In the genomic region with DNA sequence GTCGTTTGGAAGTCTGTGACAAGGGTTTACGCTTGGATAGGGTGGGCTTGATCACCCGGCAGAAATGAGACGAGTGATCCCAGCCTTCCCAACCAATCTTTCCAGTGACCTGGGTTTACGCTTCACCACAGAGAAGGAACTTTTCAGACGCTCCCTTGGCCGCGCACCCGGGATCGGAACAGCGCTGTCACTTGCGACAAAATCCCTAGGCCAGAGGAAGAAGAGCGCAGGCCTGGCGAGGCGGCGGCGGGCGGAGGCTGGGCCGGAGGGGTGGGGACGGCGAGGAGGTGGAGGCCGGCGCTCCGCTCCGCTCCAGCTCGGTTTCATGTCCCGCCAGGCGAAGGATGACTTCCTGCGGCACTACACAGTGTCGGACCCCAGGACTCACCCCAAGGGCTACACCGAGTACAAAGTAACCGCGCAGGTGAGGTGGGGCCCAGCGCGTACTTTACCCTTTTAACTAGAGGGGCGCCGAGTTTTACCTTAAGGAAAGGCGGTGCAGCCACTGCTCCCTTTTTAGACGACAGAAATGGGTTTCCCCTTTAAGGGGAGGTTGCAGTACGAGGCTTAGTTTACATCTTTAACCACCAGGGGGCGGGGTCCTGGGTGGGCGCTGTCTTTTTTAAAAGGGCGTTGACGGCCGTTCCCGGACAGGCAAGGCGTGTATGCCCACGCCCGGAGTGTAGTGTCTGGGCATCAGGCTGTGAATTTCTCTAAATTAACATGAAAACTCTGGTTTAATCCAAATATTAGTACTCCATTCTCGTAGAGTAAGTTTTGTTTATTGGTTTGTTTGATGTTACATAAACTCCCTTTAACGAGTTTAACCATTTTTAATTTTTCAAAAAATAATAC, we compare ENCODE assay signal across 8 cellular contexts. TPM values are rescaled to one million over a fixed set of nuclear protein-coding genes. Genes with fewer than 3 reads are reported as not detected.
DNase-seq lines count a peak whose midpoint lies in the region; ATAC-seq and TF ChIP-seq lines count a peak whose summit lies in the region.

A gene with protein sequence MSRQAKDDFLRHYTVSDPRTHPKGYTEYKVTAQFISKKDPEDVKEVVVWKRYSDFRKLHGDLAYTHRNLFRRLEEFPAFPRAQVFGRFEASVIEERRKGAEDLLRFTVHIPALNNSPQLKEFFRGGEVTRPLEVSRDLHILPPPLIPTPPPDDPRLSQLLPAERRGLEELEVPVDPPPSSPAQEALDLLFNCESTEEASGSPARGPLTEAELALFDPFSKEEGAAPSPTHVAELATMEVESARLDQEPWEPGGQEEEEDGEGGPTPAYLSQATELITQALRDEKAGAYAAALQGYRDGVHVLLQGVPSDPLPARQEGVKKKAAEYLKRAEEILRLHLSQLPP (plus strand): TSS at position 227 of the 855 bp plus-strand sequence. CDS start 99 bp downstream, at position 326.

- peak; percentile 78 for TF ChIP-seq CTCF in kidney epithelial cell (IDR thresholded peaks at IDR 0.05; ENCODE audit: insufficient read depth, low read length, poor library complexity, severe bottlenecking)

- no peaks in the 10 kb centered on the region for H3K27me3 ChIP-seq in kidney epithelial cell (ENCODE audit: control insufficient read depth, insufficient read depth, low read length)

- ATAC-seq in GM19043 (IDR thresholded peaks at IDR 0.05; ENCODE audit: low read depth, unreplicated experiment) (peak; percentile 79), HG03378 (IDR thresholded peaks at IDR 0.05; ENCODE audit: unreplicated experiment) (peak; percentile 85)

- H3K4me3 ChIP-seq in kidney epithelial cell (ENCODE audit: low read depth, low read length): peak within 1 kb of the TSS; percentile 52

- H3K36me3 ChIP-seq in kidney epithelial cell (ENCODE audit: control insufficient read depth, insufficient read depth, low read length): no peaks in the 10 kb centered on the region

- DNase-seq in Ammon's horn (ENCODE audit: low spot score): peak; percentile 96
- peak; percentile 93 for DNase-seq in NCI-H446 treated with DMSO at 0.1 percent for 48 hours (lab: John Stamatoyannopoulos, UW)
- peak; percentile 79 for DNase-seq in activated CD4-positive, CD25-positive, alpha-beta regulatory T cell treated with anti-CD3 and anti-CD28 coated beads, Interleukin-2, amount 50 U/mL, for 72 hours
- peak; percentile 88 to 91 for DNase-seq in cerebellar nuclear complex (lab: John Stamatoyannopoulos, UW)
- DNase-seq in kidney epithelial cell (ENCODE audit: low read depth): peak; percentile 69
- peak; percentile 81 to 90 for DNase-seq in stimulated activated CD4-positive, alpha-beta T cell treated with anti-CD3 and anti-CD28 coated beads, Interleukin-15, amount 100 ng/mL, for 48 hours (ENCODE audit: low read depth in 2 of 2)

RNA-seq across cellular contexts. Expression of the gene that starts here (rescaled TPM):
- total RNA-seq in kidney epithelial cell: 21.6 and 28.8 TPM in 2 replicates

Comparison
In these comparisons a context has a peak if more than half of its experiments do, and no peak if none do; other contexts are left out.
1. Peak in every context shown above with its lines: DNase-seq, ATAC-seq and H3K4me3 ChIP-seq.